Comparison of ENCODE assay signal across 20 cellular contexts in genomic region chr20:5198651-5198924, GRCh38.
"Had no signal": no experiment of that assay in that cellular context is flagged by ENCODE, and none has a peak within 500 bp of the region (broad histone marks: within the 10 kb centered on the region; RNA-seq: fewer than 3 reads in every experiment).

No MANE protein-coding gene starts in this region.

- H3K9me3 Mint-ChIP-seq: activated naive CD4-positive, alpha-beta T cell treated with anti-CD3 and anti-CD28 coated beads, Interleukin-2, amount 10 ng/mL, durations not matched to agents 7 days and 5 days; activated naive CD8-positive, alpha-beta T cell treated with anti-CD3 and anti-CD28 coated beads for 36 hours; activated T-cell treated with anti-CD3 and anti-CD28 coated beads, Interleukin-2, amount 50 U/mL, for 4 hours; WTC11 had no signal

- H3K4me1 Mint-ChIP-seq: activated CD8-positive, alpha-beta memory T cell treated with anti-CD3 and anti-CD28 coated beads, Interleukin-2, amount 10 ng/mL, durations not matched to agents 7 days and 5 days; activated naive CD4-positive, alpha-beta T cell treated with anti-CD3 and anti-CD28 coated beads, Interleukin-2, amount 10 ng/mL, durations not matched to agents 7 days and 5 days; activated naive CD8-positive, alpha-beta T cell treated with anti-CD3 and anti-CD28 coated beads for 36 hours had no signal

- H3K4me1 ChIP-seq: Peyer's patch had no signal

- H3K27me3 ChIP-seq: MG63, Peyer's patch had no signal

- H3K9me3 ChIP-seq: MG63, Peyer's patch had no signal

- H3K27ac ChIP-seq: Peyer's patch had no signal

- DNase-seq: activated CD4-positive, alpha-beta T cell treated with anti-CD3 and anti-CD28 coated beads for 48 hours; activated CD4-positive, alpha-beta T cell treated with anti-CD3 and anti-CD28 coated beads, Interleukin-2, amount 50 U/mL, for 4 hours; activated CD4-positive, CD25-positive, alpha-beta regulatory T cell treated with anti-CD3 and anti-CD28 coated beads, Interleukin-2, amount 50 U/mL, for 72 hours; activated CD8-positive, alpha-beta memory T cell treated with anti-CD3 and anti-CD28 coated beads, Interleukin-2, amount 10 ng/mL, durations not matched to agents 7 days and 5 days; activated gamma-delta T cell; activated naive CD4-positive, alpha-beta T cell treated with anti-CD3 and anti-CD28 coated beads, Interleukin-2, amount 10 ng/mL, durations not matched to agents 7 days and 5 days; activated naive CD8-positive, alpha-beta T cell treated with anti-CD3 and anti-CD28 coated beads for 36 hours; activated T-cell treated with anti-CD3 and anti-CD28 coated beads, Interleukin-2, amount 50 U/mL, for 4 hours; MG63; MV-4-11; NCI-H1105; NCI-H1436; NCI-H187; NCI-H2081; NCI-H510A treated with DMSO at 0.1 percent for 48 hours; Peyer's patch; SIG-M5; T-helper 17 cell; T-helper 9 cell had no signal

- H3K27ac Mint-ChIP-seq: activated CD8-positive, alpha-beta memory T cell treated with anti-CD3 and anti-CD28 coated beads, Interleukin-2, amount 10 ng/mL, durations not matched to agents 7 days and 5 days; activated naive CD4-positive, alpha-beta T cell treated with anti-CD3 and anti-CD28 coated beads, Interleukin-2, amount 10 ng/mL, durations not matched to agents 7 days and 5 days; activated naive CD8-positive, alpha-beta T cell treated with anti-CD3 and anti-CD28 coated beads for 36 hours; WTC11 had no signal

- H3K4me3 ChIP-seq: MG63, Peyer's patch had no signal

- H3K4me3 Mint-ChIP-seq: activated CD8-positive, alpha-beta memory T cell treated with anti-CD3 and anti-CD28 coated beads, Interleukin-2, amount 10 ng/mL, durations not matched to agents 7 days and 5 days; activated naive CD4-positive, alpha-beta T cell treated with anti-CD3 and anti-CD28 coated beads, Interleukin-2, amount 10 ng/mL, durations not matched to agents 7 days and 5 days; activated naive CD8-positive, alpha-beta T cell treated with anti-CD3 and anti-CD28 coated beads for 36 hours; activated T-cell treated with anti-CD3 and anti-CD28 coated beads, Interleukin-2, amount 50 U/mL, for 4 hours; T-helper 17 cell; WTC11 had no signal

- ATAC-seq: activated CD8-positive, alpha-beta memory T cell treated with anti-CD3 and anti-CD28 coated beads, Interleukin-2, amount 10 ng/mL, durations not matched to agents 7 days and 5 days; activated T-cell treated with anti-CD3 and anti-CD28 coated beads, Interleukin-2, amount 50 U/mL, for 4 hours; T-helper 17 cell; WTC11 had no signal

- H3K27me3 Mint-ChIP-seq: activated CD8-positive, alpha-beta memory T cell treated with anti-CD3 and anti-CD28 coated beads, Interleukin-2, amount 10 ng/mL, durations not matched to agents 7 days and 5 days; activated naive CD4-positive, alpha-beta T cell treated with anti-CD3 and anti-CD28 coated beads, Interleukin-2, amount 10 ng/mL, durations not matched to agents 7 days and 5 days; activated naive CD8-positive, alpha-beta T cell treated with anti-CD3 and anti-CD28 coated beads for 36 hours; T-helper 17 cell had no signal

- H3K36me3 ChIP-seq: MG63 had no signal
